25 cellular contexts compared by ENCODE assay signal in genomic region chr15:79092382-79092781, GRCh38. TPM values are rescaled to one million over a fixed set of nuclear protein-coding genes. Genes with fewer than 3 reads are reported as not detected.
DNase-seq lines count a peak whose midpoint lies in the region; ATAC-seq lines count a peak whose summit lies in the region.
"Had no signal": no experiment of that assay in that cellular context is flagged by ENCODE, and none has a peak within 500 bp of the region (broad histone marks: within the 10 kb centered on the region; RNA-seq: fewer than 3 reads in every experiment).

No MANE protein-coding gene starts in this region.

- peaks cover 7% of the 10 kb centered on the region for H3K4me1 Mint-ChIP-seq in activated CD8-positive, alpha-beta memory T cell treated with anti-CD3 and anti-CD28 coated beads, Interleukin-2, amount 10 ng/mL, durations not matched to agents 7 days and 5 days
- H3K4me1 Mint-ChIP-seq in stimulated activated memory B cell treated with anti-CD40 and anti-IgM and Interleukin-4, amounts not matched to agents 10 μg/mL and 1 μg/mL and 100 μg/mL, for 72 hours, result peaks cover 31% of the 10 kb centered on the region

- no peak overlapping the region for H3K4me3 Mint-ChIP-seq in activated CD8-positive, alpha-beta memory T cell treated with anti-CD3 and anti-CD28 coated beads, Interleukin-2, amount 10 ng/mL, durations not matched to agents 7 days and 5 days
- peak overlapping the region; percentile 38 for H3K4me3 Mint-ChIP-seq in stimulated activated memory B cell treated with anti-CD40 and anti-IgM and Interleukin-4, amounts not matched to agents 10 μg/mL and 1 μg/mL and 100 μg/mL, for 72 hours
- H3K4me3 Mint-ChIP-seq: natural killer cell treated with Interleukin-12 subunit alpha and Interleukin-12 subunit beta and Interleukin-15 and Interleukin-18, amount 100 ng/mL, for 72 hours; stimulated activated effector memory CD8-positive, alpha-beta T cell treated with anti-CD3 and anti-CD28 coated beads, Interleukin-12 subunit alpha, Interleukin-12 subunit beta, amount 100 ng/mL, for 72 hours had no signal

- intact Hi-C loops in sciatic nerve (cut with DNase I), result no loop called here

- H3K27me3 Mint-ChIP-seq in activated CD8-positive, alpha-beta memory T cell treated with anti-CD3 and anti-CD28 coated beads, Interleukin-2, amount 10 ng/mL, durations not matched to agents 7 days and 5 days, result peaks cover 73% of the 10 kb centered on the region
- peaks cover 91% of the 10 kb centered on the region for H3K27me3 Mint-ChIP-seq in stimulated activated memory B cell treated with anti-CD40 and anti-IgM and Interleukin-4, amounts not matched to agents 10 μg/mL and 1 μg/mL and 100 μg/mL, for 72 hours

- no peaks in the 10 kb centered on the region for H3K9me3 Mint-ChIP-seq in activated CD8-positive, alpha-beta memory T cell treated with anti-CD3 and anti-CD28 coated beads, Interleukin-2, amount 10 ng/mL, durations not matched to agents 7 days and 5 days (ENCODE audit: low read depth)
- H3K9me3 Mint-ChIP-seq in stimulated activated memory B cell treated with anti-CD40 and anti-IgM and Interleukin-4, amounts not matched to agents 10 μg/mL and 1 μg/mL and 100 μg/mL, for 72 hours, result peaks cover 2% of the 10 kb centered on the region
- H3K9me3 Mint-ChIP-seq: stimulated activated effector memory CD8-positive, alpha-beta T cell treated with anti-CD3 and anti-CD28 coated beads, Interleukin-12 subunit alpha, Interleukin-12 subunit beta, amount 100 ng/mL, for 72 hours had no signal

- no peak for ATAC-seq in activated CD8-positive, alpha-beta memory T cell treated with anti-CD3 and anti-CD28 coated beads, Interleukin-2, amount 10 ng/mL, durations not matched to agents 7 days and 5 days
- no peak for ATAC-seq in stimulated activated memory B cell treated with anti-CD40 and anti-IgM and Interleukin-4, amounts not matched to agents 10 μg/mL and 1 μg/mL and 100 μg/mL, for 72 hours
- ATAC-seq in HG02610 (IDR thresholded peaks at IDR 0.05; ENCODE audit: unreplicated experiment) (no peak), sciatic nerve (no peak)
- ATAC-seq: left cardiac atrium; natural killer cell treated with Interleukin-12 subunit alpha and Interleukin-12 subunit beta and Interleukin-15 and Interleukin-18, amount 100 ng/mL, for 72 hours had no signal

- no peaks in the 10 kb centered on the region for H3K36me3 Mint-ChIP-seq in activated CD8-positive, alpha-beta memory T cell treated with anti-CD3 and anti-CD28 coated beads, Interleukin-2, amount 10 ng/mL, durations not matched to agents 7 days and 5 days
- no peaks in the 10 kb centered on the region for H3K36me3 Mint-ChIP-seq in stimulated activated memory B cell treated with anti-CD40 and anti-IgM and Interleukin-4, amounts not matched to agents 10 μg/mL and 1 μg/mL and 100 μg/mL, for 72 hours

- peak overlapping the region; percentile 60 for H3K27ac Mint-ChIP-seq in activated CD8-positive, alpha-beta memory T cell treated with anti-CD3 and anti-CD28 coated beads, Interleukin-2, amount 10 ng/mL, durations not matched to agents 7 days and 5 days
- H3K27ac Mint-ChIP-seq in stimulated activated memory B cell treated with anti-CD40 and anti-IgM and Interleukin-4, amounts not matched to agents 10 μg/mL and 1 μg/mL and 100 μg/mL, for 72 hours, result peak overlapping the region; percentile 6
- H3K27ac Mint-ChIP-seq: natural killer cell treated with Interleukin-12 subunit alpha and Interleukin-12 subunit beta and Interleukin-15 and Interleukin-18, amount 100 ng/mL, for 72 hours; stimulated activated effector memory CD8-positive, alpha-beta T cell treated with anti-CD3 and anti-CD28 coated beads, Interleukin-12 subunit alpha, Interleukin-12 subunit beta, amount 100 ng/mL, for 72 hours had no signal

- CTCF ChIA-PET in activated CD8-positive, alpha-beta memory T cell treated with anti-CD3 and anti-CD28 coated beads, Interleukin-2, amount 10 ng/mL, durations not matched to agents 7 days and 5 days (lab: Charles Lee), result no interaction called here

- peak; percentile 40 for DNase-seq in activated CD8-positive, alpha-beta memory T cell treated with anti-CD3 and anti-CD28 coated beads for 24 hours
- no peak for DNase-seq in activated CD8-positive, alpha-beta memory T cell treated with anti-CD3 and anti-CD28 coated beads, Interleukin-2, amount 50 U/mL, for 4 hours
- DNase-seq in activated CD8-positive, alpha-beta memory T cell treated with anti-CD3 and anti-CD28 coated beads, Interleukin-2, amount 10 ng/mL, durations not matched to agents 7 days and 5 days, result no peak
- DNase-seq in islet precursor cell (peak; percentile 38), NCI-H1694 (lab: John Stamatoyannopoulos, UW) (no peak), sciatic nerve (ENCODE audit: low spot score) (no peak)
- DNase-seq: activated CD4-positive, alpha-beta T cell treated with anti-CD3 and anti-CD28 coated beads for 1 hour; AML-193; brain microvascular endothelial cell; colonic mucosa; Kasumi-1; left cardiac atrium; midbrain; NCI-H1048; NCI-H2029 treated with DMSO at 0.1 percent for 48 hours; NCI-H345; stimulated activated CD4-positive, alpha-beta T cell treated with anti-CD3 and anti-CD28 coated beads, Interleukin-1b, Interleukin-23, amount 100 ng/mL, for 48 hours; T1000 had no signal

RNA-seq across cellular contexts. Expression of gene RASGRF1, which starts 1.8 kb away (rescaled TPM):
- under 1 TPM in 1 of 2 experiments, not detected in 1; 0.02 TPM for total RNA-seq in activated CD8-positive, alpha-beta memory T cell treated with anti-CD3 and anti-CD28 coated beads, Interleukin-2, amount 10 ng/mL, durations not matched to agents 7 days and 5 days
- 3.0 TPM for total RNA-seq in sciatic nerve
- total RNA-seq: fibroblast of lung, left cardiac atrium, pulmonary artery endothelial cell, skeletal muscle tissue had no signal

Comparison
In these comparisons a context has a peak if more than half of its experiments do, and no peak if none do; other contexts are left out.
1. DNase-seq: peak in activated CD8-positive, alpha-beta memory T cell treated with anti-CD3 and anti-CD28 coated beads for 24 hours (single experiment) and islet precursor cell (single experiment); none in activated CD8-positive, alpha-beta memory T cell treated with anti-CD3 and anti-CD28 coated beads, Interleukin-2, amount 50 U/mL, for 4 hours (single experiment), activated CD8-positive, alpha-beta memory T cell treated with anti-CD3 and anti-CD28 coated beads, Interleukin-2, amount 10 ng/mL, durations not matched to agents 7 days and 5 days (single experiment), NCI-H1694 (single experiment) and sciatic nerve (single experiment).